Comparison of ENCODE assay signal across 13 cellular contexts in genomic region chr3:47036145-47036544, GRCh38.
"Had no signal": no experiment of that assay in that cellular context is flagged by ENCODE, and none has a peak within 500 bp of the region (broad histone marks: within the 10 kb centered on the region; RNA-seq: fewer than 3 reads in every experiment).

No MANE protein-coding gene starts in this region.

- H3K27ac Mint-ChIP-seq: activated B cell treated with CpG ODN at 0.5 μM for 24 hours; stimulated activated naive CD8-positive, alpha-beta T cell treated with anti-CD3 and anti-CD28 coated beads, Interleukin-15, Interleukin-2, amounts not matched to agents 100 ng/mL and 50 ng/mL, for 24 hours had no signal

- H3K4me3 Mint-ChIP-seq: activated B cell treated with CpG ODN at 0.5 μM for 24 hours; activated CD4-positive, alpha-beta T cell treated with anti-CD3 and anti-CD28 coated beads, Interleukin-2, amount 10 ng/mL, durations not matched to agents 7 days and 5 days; neural crest cell; stimulated activated naive CD8-positive, alpha-beta T cell treated with anti-CD3 and anti-CD28 coated beads, Interleukin-15, Interleukin-2, amounts not matched to agents 100 ng/mL and 50 ng/mL, for 24 hours had no signal

- H3K36me3 ChIP-seq: breast epithelium had no signal

- H3K27me3 ChIP-seq: breast epithelium, testis had no signal

- H3K9me3 Mint-ChIP-seq: activated B cell treated with CpG ODN at 0.5 μM for 24 hours; stimulated activated naive CD8-positive, alpha-beta T cell treated with anti-CD3 and anti-CD28 coated beads, Interleukin-15, Interleukin-2, amounts not matched to agents 100 ng/mL and 50 ng/mL, for 24 hours had no signal

- ATAC-seq: left ventricle myocardium superior had no signal

- H3K27me3 Mint-ChIP-seq: activated B cell treated with CpG ODN at 0.5 μM for 24 hours; activated CD4-positive, alpha-beta T cell treated with anti-CD3 and anti-CD28 coated beads, Interleukin-2, amount 10 ng/mL, durations not matched to agents 7 days and 5 days; stimulated activated naive CD8-positive, alpha-beta T cell treated with anti-CD3 and anti-CD28 coated beads, Interleukin-15, Interleukin-2, amounts not matched to agents 100 ng/mL and 50 ng/mL, for 24 hours had no signal

- H3K9me3 ChIP-seq: breast epithelium, testis had no signal

- H3K4me3 ChIP-seq: breast epithelium, testis had no signal

- DNase-seq: activated B cell treated with CpG ODN at 0.5 μM for 24 hours; activated CD4-positive, alpha-beta T cell treated with anti-CD3 and anti-CD28 coated beads, Interleukin-2, amount 10 ng/mL, durations not matched to agents 7 days and 5 days; activated gamma-delta T cell; aorta; foreskin melanocyte; kidney; left ventricle myocardium superior; mesendoderm; stimulated activated CD4-positive, alpha-beta T cell treated with anti-CD3 and anti-CD28 coated beads, Interleukin-2, amount 100 ng/mL, for 48 hours; testis had no signal
